Comparison of ENCODE assay signal across 9 cellular contexts in genomic region chr11:127074151-127074761, GRCh38.
DNase-seq lines count a peak whose midpoint lies in the region; ATAC-seq and TF ChIP-seq lines count a peak whose summit lies in the region.
"Had no signal": no experiment of that assay in that cellular context is flagged by ENCODE, and none has a peak within 500 bp of the region (broad histone marks: within the 10 kb centered on the region; RNA-seq: fewer than 3 reads in every experiment).

No MANE protein-coding gene starts in this region.

- no peak overlapping the region for H3K4me3 ChIP-seq in body of pancreas
- H3K4me3 ChIP-seq: thoracic aorta had no signal

- H3K36me3 ChIP-seq in body of pancreas (replicated peaks in 1 of 2; ENCODE audit: insufficient read depth in 1 of 2, low read depth in 2 of 2) = no peaks in the 10 kb centered on the region
- H3K36me3 ChIP-seq: thoracic aorta had no signal

- no peaks in the 10 kb centered on the region for H3K4me1 ChIP-seq in body of pancreas

- H3K9me3 ChIP-seq in body of pancreas = no peaks in the 10 kb centered on the region
- H3K9me3 ChIP-seq: thoracic aorta had no signal

- WGBS in body of pancreas, 2 donors = 39 to 51% methylated on average over 7 of the region's 7 CpGs

- DNase-seq in COR-L47 (lab: John Stamatoyannopoulos, UW) = peak; percentile 84
- DNase-seq in NCI-H2107 (lab: John Stamatoyannopoulos, UW) = peak; percentile 30
- DNase-seq in body of pancreas = peak; percentile 16 to 60 (median 46)
- DNase-seq in nucleus accumbens (lab: John Stamatoyannopoulos, UW) = peak in 30 of 56 donors; percentile 5 to 64 (median 27)
- no peak for DNase-seq in activated CD4-positive, alpha-beta T cell treated with anti-CD3 and anti-CD28 coated beads for 4 hours
- no peak for DNase-seq in cerebellar cortex (ENCODE audit: low spot score)

- no peak for TF ChIP-seq POLR2A in body of pancreas (IDR thresholded peaks at IDR 0.05)

- H3K27me3 ChIP-seq in body of pancreas = no peaks in the 10 kb centered on the region

- peak; percentile 90 for ATAC-seq in GM19023 (IDR thresholded peaks at IDR 0.05; ENCODE audit: unreplicated experiment)
- ATAC-seq in HG03039 (IDR thresholded peaks at IDR 0.05; ENCODE audit: unreplicated experiment) = peak; percentile 92
- no peak for ATAC-seq in body of pancreas

- intact Hi-C loops in body of pancreas (cut with DNase I) = no loop called here

- peak in 3 of 7 experiments; percentile 12 to 35 (median 28) for TF ChIP-seq CTCF in body of pancreas (IDR thresholded peaks at IDR 0.05)

- no peak overlapping the region for H3K27ac ChIP-seq in body of pancreas
- H3K27ac ChIP-seq: thoracic aorta had no signal

Comparison
In these comparisons a context has a peak if more than half of its experiments do, and no peak if none do; other contexts are left out.
1. DNase-seq: peak in COR-L47 (single experiment), NCI-H2107 (single experiment), body of pancreas (4 of 4) and nucleus accumbens (30 of 56); none in activated CD4-positive, alpha-beta T cell treated with anti-CD3 and anti-CD28 coated beads for 4 hours (0 of 2) and cerebellar cortex (single experiment).